Comparison of ENCODE assay signal across 1 cellular context in genomic region chr7:151250181-151251095, GRCh38.
TF ChIP-seq lines count a peak whose summit lies in the region.

No MANE protein-coding gene starts in this region.

TF ChIP-seq in SK-N-SH, 30 proteins besides CTCF, POLR2A, EP300 and RAD21 (continued from another document):
- TF ChIP-seq TEAD4 (IDR thresholded peaks at IDR 0.05; ENCODE audit: borderline replicate concordance, insufficient read depth) (no peak), GABPA (IDR thresholded peaks at IDR 0.05; ENCODE audit: low read depth) (no peak), MAX (IDR thresholded peaks at IDR 0.05; ENCODE audit: low read depth) (no peak), POLR2AphosphoS5 (IDR thresholded peaks at IDR 0.05; ENCODE audit: low read depth, low read length) (no peak), CHD2 (IDR thresholded peaks at IDR 0.05; ENCODE audit: low read length, partially characterized antibody) (no peak), SIN3A (IDR thresholded peaks at IDR 0.05; ENCODE audit: borderline replicate concordance, low read depth, low read length) (no peak), ELF1 (IDR thresholded peaks at IDR 0.05) (no peak), YY1 (IDR thresholded peaks at IDR 0.05; ENCODE audit: low read depth) (no peak)
